In the genomic region with DNA sequence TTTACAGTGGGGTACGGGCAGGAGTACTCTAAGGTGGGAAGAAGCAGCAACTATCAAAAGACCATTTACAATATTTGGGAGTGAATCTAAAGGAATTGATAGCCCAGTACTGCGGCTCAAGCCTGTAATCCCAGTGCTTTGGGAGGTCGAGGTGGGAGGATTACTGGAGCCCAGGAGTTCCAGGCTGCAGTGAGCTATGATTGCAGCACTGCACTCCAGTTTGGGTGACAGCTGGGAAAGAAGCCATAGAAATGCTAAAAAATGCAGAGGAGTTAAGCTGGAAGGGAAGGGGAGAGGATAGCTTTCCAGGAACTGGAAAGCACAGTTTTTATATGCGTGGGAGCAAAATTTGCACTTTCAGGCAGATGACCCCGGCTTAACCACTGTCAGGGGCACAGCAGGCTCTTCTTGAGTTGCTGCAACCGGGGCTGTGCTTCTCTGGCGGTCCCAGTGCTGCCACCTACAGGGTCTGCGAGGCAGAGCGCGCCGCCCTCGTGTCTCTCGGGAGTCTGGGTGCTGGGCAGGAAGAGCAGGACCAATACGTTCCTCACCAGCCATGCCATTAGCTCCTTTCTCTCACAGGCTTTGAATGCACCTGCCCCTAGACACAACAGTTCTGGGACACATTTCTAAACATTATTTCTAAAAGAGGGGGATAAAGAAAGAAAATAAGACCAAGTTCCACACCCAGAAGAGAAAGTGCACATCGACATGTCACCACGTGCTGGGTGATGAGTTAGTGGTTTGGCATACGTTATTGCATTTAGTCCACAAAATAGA, we compare ENCODE assay signal across 1 cellular context.
TF ChIP-seq lines count a peak whose summit lies in the region.

No MANE protein-coding gene starts in this region.

TF ChIP-seq in K562, 482 proteins besides CTCF, POLR2A, EP300 and RAD21 (continued from another document):
- TF ChIP-seq, protein P1, sequence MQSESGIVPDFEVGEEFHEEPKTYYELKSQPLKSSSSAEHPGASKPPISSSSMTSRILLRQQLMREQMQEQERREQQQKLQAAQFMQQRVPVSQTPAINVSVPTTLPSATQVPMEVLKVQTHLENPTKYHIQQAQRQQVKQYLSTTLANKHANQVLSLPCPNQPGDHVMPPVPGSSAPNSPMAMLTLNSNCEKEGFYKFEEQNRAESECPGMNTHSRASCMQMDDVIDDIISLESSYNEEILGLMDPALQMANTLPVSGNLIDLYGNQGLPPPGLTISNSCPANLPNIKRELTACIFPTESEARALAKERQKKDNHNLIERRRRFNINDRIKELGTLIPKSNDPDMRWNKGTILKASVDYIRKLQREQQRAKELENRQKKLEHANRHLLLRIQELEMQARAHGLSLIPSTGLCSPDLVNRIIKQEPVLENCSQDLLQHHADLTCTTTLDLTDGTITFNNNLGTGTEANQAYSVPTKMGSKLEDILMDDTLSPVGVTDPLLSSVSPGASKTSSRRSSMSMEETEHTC (IDR thresholded peaks at IDR 0.05): no peak
- TF ChIP-seq, protein P2, sequence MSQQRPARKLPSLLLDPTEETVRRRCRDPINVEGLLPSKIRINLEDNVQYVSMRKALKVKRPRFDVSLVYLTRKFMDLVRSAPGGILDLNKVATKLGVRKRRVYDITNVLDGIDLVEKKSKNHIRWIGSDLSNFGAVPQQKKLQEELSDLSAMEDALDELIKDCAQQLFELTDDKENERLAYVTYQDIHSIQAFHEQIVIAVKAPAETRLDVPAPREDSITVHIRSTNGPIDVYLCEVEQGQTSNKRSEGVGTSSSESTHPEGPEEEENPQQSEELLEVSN (IDR thresholded peaks at IDR 0.05; ENCODE audit: borderline replicate concordance in 1 of 2, extremely low read depth in 1 of 2, insufficient read depth in 1 of 2, insufficient read length in 1 of 2, low read depth in 1 of 2, low read length in 1 of 2, poor library complexity in 1 of 2, severe bottlenecking in 1 of 2): peak in 1 of 2 experiments; percentile 76
- no peak for TF ChIP-seq NCOA6 (IDR thresholded peaks at IDR 0.05)
- no peak for TF ChIP-seq MED1 (CRISPR knock-in tag; IDR thresholded peaks at IDR 0.05; ENCODE audit: borderline replicate concordance)
- no peak for TF ChIP-seq GTF2F1 (IDR thresholded peaks at IDR 0.05; ENCODE audit: low read depth, low read length)
- TF ChIP-seq CCNT2 (IDR thresholded peaks at IDR 0.05; ENCODE audit: borderline replicate concordance, extremely low read depth, insufficient read length, low read depth, low read length): no peak
- TF ChIP-seq TAF7 (tag; IDR thresholded peaks at IDR 0.05): no peak
- no peak for TF ChIP-seq ZNF174 (CRISPR knock-in tag; IDR thresholded peaks at IDR 0.05)
- no peak for TF ChIP-seq ZNF212 (CRISPR knock-in tag; IDR thresholded peaks at IDR 0.05)
- TF ChIP-seq, protein P3, sequence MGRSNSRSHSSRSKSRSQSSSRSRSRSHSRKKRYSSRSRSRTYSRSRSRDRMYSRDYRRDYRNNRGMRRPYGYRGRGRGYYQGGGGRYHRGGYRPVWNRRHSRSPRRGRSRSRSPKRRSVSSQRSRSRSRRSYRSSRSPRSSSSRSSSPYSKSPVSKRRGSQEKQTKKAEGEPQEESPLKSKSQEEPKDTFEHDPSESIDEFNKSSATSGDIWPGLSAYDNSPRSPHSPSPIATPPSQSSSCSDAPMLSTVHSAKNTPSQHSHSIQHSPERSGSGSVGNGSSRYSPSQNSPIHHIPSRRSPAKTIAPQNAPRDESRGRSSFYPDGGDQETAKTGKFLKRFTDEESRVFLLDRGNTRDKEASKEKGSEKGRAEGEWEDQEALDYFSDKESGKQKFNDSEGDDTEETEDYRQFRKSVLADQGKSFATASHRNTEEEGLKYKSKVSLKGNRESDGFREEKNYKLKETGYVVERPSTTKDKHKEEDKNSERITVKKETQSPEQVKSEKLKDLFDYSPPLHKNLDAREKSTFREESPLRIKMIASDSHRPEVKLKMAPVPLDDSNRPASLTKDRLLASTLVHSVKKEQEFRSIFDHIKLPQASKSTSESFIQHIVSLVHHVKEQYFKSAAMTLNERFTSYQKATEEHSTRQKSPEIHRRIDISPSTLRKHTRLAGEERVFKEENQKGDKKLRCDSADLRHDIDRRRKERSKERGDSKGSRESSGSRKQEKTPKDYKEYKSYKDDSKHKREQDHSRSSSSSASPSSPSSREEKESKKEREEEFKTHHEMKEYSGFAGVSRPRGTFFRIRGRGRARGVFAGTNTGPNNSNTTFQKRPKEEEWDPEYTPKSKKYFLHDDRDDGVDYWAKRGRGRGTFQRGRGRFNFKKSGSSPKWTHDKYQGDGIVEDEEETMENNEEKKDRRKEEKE (IDR thresholded peaks at IDR 0.05; ENCODE audit: borderline replicate concordance in 1 of 2, control insufficient read depth in 1 of 2, low read depth in 2 of 2, low read length in 1 of 2): no peak
- TF ChIP-seq ZNF282 (CRISPR knock-in tag; IDR thresholded peaks at IDR 0.05): no peak
- TF ChIP-seq SMAD4 (CRISPR knock-in tag; conservative IDR thresholded peaks at IDR 0.05): peak; percentile 90
- no peak for TF ChIP-seq MTA3 (IDR thresholded peaks at IDR 0.05; ENCODE audit: borderline replicate concordance)
- no peak for TF ChIP-seq KHSRP (IDR thresholded peaks at IDR 0.05)
- TF ChIP-seq ZNF354B (CRISPR knock-in tag; IDR thresholded peaks at IDR 0.05): no peak
- no peak for TF ChIP-seq TEAD4 (IDR thresholded peaks at IDR 0.05; ENCODE audit: low read length)
- TF ChIP-seq TEAD4 (CRISPR knock-in tag; IDR thresholded peaks at IDR 0.05; ENCODE audit: borderline replicate concordance): no peak
- no peak for TF ChIP-seq EHMT2 (IDR thresholded peaks at IDR 0.05)
- TF ChIP-seq SOX6 (IDR thresholded peaks at IDR 0.05): no peak
- TF ChIP-seq HOXB6 (CRISPR knock-in tag; IDR thresholded peaks at IDR 0.05; ENCODE audit: borderline replicate concordance): no peak
